16 cellular contexts compared by ENCODE assay signal in genomic region chr3:47406762-47407149, GRCh38. TPM values are rescaled to one million over a fixed set of nuclear protein-coding genes. Genes with fewer than 3 reads are reported as not detected.
DNase-seq lines count a peak whose midpoint lies in the region; ATAC-seq, FAIRE-seq and TF ChIP-seq lines count a peak whose summit lies in the region.
"Had no signal": no experiment of that assay in that cellular context is flagged by ENCODE, and none has a peak within 500 bp of the region (broad histone marks: within the 10 kb centered on the region; RNA-seq: fewer than 3 reads in every experiment).

No MANE protein-coding gene starts in this region.

- H3K79me2 ChIP-seq in DND-41 (ENCODE audit: insufficient read depth, low read length) = peaks cover 22% of the 10 kb centered on the region
- peaks cover 18% of the 10 kb centered on the region for H3K79me2 ChIP-seq in Karpas-422 (ENCODE audit: low read length)
- peaks cover 0 to under 1% of the 10 kb centered on the region in 2 experiments; a peak in 1 of 4 replicates for H3K79me2 ChIP-seq in H1 (ENCODE audit: control insufficient read depth in 1 of 2, insufficient read depth in 2 of 2, low read length in 2 of 2)
- no peaks in the 10 kb centered on the region for H3K79me2 ChIP-seq in neural progenitor cell (ENCODE audit: low read depth)

- H3K4me2 ChIP-seq in DND-41 (ENCODE audit: insufficient read depth, low read length) (no peak overlapping the region), Karpas-422 (ENCODE audit: low read depth, low read length, poor library complexity, severe bottlenecking) (no peak overlapping the region), H1 (ENCODE audit: insufficient read depth in 1 of 2, low read depth in 2 of 2, low read length in 2 of 2) (no peak overlapping the region), neural progenitor cell (no peak overlapping the region)

- no peak overlapping the region for H3K4me3 ChIP-seq in DND-41 (ENCODE audit: low read depth in 1 of 2, low read length in 2 of 2)
- no peak overlapping the region for H3K4me3 ChIP-seq in Karpas-422 (ENCODE audit: low read length)
- no peak overlapping the region for H3K4me3 ChIP-seq in H1 (ENCODE audit: extremely low read depth in 1 of 4, insufficient read depth in 2 of 4, low read depth in 3 of 4, low read length in 4 of 4)
- H3K4me3 ChIP-seq in retinal pigment epithelial cell (ENCODE audit: low read length) = no peak overlapping the region
- H3K4me3 ChIP-seq in neural progenitor cell = no peak overlapping the region

- TF ChIP-seq RAD21 in H1 (IDR thresholded peaks at IDR 0.05 in 1 of 2, conservative IDR thresholded peaks at IDR 0.05 in 1 of 2; ENCODE audit: low read depth in 2 of 2, low read length in 2 of 2) = peak; percentile 34 to 50; a peak in 3 of 4 replicates

- H2BK120ac ChIP-seq in H1 (replicated peaks; ENCODE audit: low read depth, low read length) = no peak overlapping the region

- H3K27ac Mint-ChIP-seq in neural progenitor cell = no peak overlapping the region
- H3K27ac Mint-ChIP-seq: stimulated activated naive CD8-positive, alpha-beta T cell treated with anti-CD3 and anti-CD28 coated beads, Interleukin-15, Interleukin-2, amounts not matched to agents 100 ng/mL and 50 ng/mL, for 24 hours had no signal

- H3K9me3 Mint-ChIP-seq in neural progenitor cell = no peaks in the 10 kb centered on the region
- H3K9me3 Mint-ChIP-seq: IgD-negative memory B cell; stimulated activated naive CD8-positive, alpha-beta T cell treated with anti-CD3 and anti-CD28 coated beads, Interleukin-15, Interleukin-2, amounts not matched to agents 100 ng/mL and 50 ng/mL, for 24 hours had no signal

- peaks cover 5% of the 10 kb centered on the region for H3K36me3 Mint-ChIP-seq in neural progenitor cell

- POLR2A ChIA-PET in H1 (lab: Charles Lee; ENCODE audit: partially characterized antibody) = interaction anchor here (1.0 kb wide), 1 partner anchor 11 kb away, joined by 3 read pairs; no protein-coding TSS in a partner anchor

- H2AFZ ChIP-seq in DND-41 (ENCODE audit: low read depth, low read length) = no peak overlapping the region
- no peak overlapping the region for H2AFZ ChIP-seq in Karpas-422 (ENCODE audit: low read length)
- no peak overlapping the region for H2AFZ ChIP-seq in H1 (ENCODE audit: low read length)
- no peak overlapping the region for H2AFZ ChIP-seq in neural progenitor cell (replicated peaks)

- H4K20me1 ChIP-seq in DND-41 (ENCODE audit: insufficient read depth, low read length) = peaks cover 41% of the 10 kb centered on the region
- H4K20me1 ChIP-seq in Karpas-422 (ENCODE audit: insufficient read depth, low read depth, low read length) = peaks cover 6% of the 10 kb centered on the region; the same call in 1 of the 2 replicates
- peaks cover 6 to 26% of the 10 kb centered on the region in 2 experiments for H4K20me1 ChIP-seq in H1 (replicated peaks in 1 of 2; ENCODE audit: control insufficient read depth in 1 of 2, insufficient read depth in 2 of 2, low read length in 2 of 2)
- H4K20me1 ChIP-seq in neural progenitor cell (ENCODE audit: low read depth) = peaks cover 8% of the 10 kb centered on the region

- H3K9me2 ChIP-seq in Karpas-422 (replicated peaks; ENCODE audit: insufficient read depth, low read length) = no peaks in the 10 kb centered on the region

- H3K23ac ChIP-seq in H1 (ENCODE audit: insufficient read length) = no peak overlapping the region

- H2BK20ac ChIP-seq in H1 (ENCODE audit: low read length) = no peak overlapping the region

- 0 out of 2 replicates have a peak, but pooled peaks cover 2% of the 10 kb centered on the region for H3K79me1 ChIP-seq in H1 (ENCODE audit: low read depth, low read length)

- H3K4ac ChIP-seq in H1 (replicated peaks; ENCODE audit: insufficient read length, low read depth, low read length) = no peak overlapping the region

- H3K9ac ChIP-seq in DND-41 (ENCODE audit: low read depth, low read length) (no peak overlapping the region), Karpas-422 (ENCODE audit: low read length) (no peak overlapping the region), H1 (replicated peaks in 1 of 4; ENCODE audit: extremely low read depth in 1 of 4, low read depth in 3 of 4, low read length in 3 of 4) (no peak overlapping the region), neural progenitor cell (no peak overlapping the region)

- peaks cover 7% of the 10 kb centered on the region for H3K27me3 Mint-ChIP-seq in neural progenitor cell (ENCODE audit: insufficient read depth, low read depth)
- H3K27me3 Mint-ChIP-seq: IgD-negative memory B cell; stimulated activated naive CD8-positive, alpha-beta T cell treated with anti-CD3 and anti-CD28 coated beads, Interleukin-15, Interleukin-2, amounts not matched to agents 100 ng/mL and 50 ng/mL, for 24 hours had no signal

- no peak overlapping the region for H2BK15ac ChIP-seq in H1 (ENCODE audit: low read length)

- WGBS in H1 (ENCODE audit: extremely low coverage in 1 of 2, insufficient coverage in 1 of 2, insufficient read length in 1 of 2, insufficient replicate concordance in 2 of 2, low coverage in 1 of 2, low lambda C conversion rate in 2 of 2, missing lambda C conversion rate in 1 of 2), 2 experiments = 85% methylated on average over 9 of the region's 9 CpGs; no CpG with 5 or more reads in 1 of the 2 experiments

- CTCF ChIA-PET in H1 (lab: Charles Lee; ENCODE audit: partially characterized antibody) = interaction anchor here (0.6 to 6.5 kb wide), 9 partner anchors 9 to 199 kb away, joined by 3 to 55 read pairs (median 5); no protein-coding TSS in a partner anchor

- DNase-seq in DND-41 (no peak), Karpas-422 (peak; percentile 75), H1 (ENCODE audit: low read depth in 1 of 2, low spot score in 2 of 2) (no peak), retinal pigment epithelial cell (ENCODE audit: low read depth) (no peak), neural progenitor cell (ENCODE audit: low spot score) (no peak), SKM-1 treated with dmso at 0.1 percent for 144 hours (lab: John Stamatoyannopoulos, UW; ENCODE audit: unreplicated experiment) (no peak), GM19239 (ENCODE audit: insufficient read length, low spot score) (no peak)
- no peak for DNase-seq in stimulated activated CD4-positive, alpha-beta T cell treated with anti-CD3 and anti-CD28 coated beads, Interleukin-4, amount 100 ng/mL, for 4 hours
- DNase-seq: brain microvascular endothelial cell, NCI-H146, retina, SHP77 treated with DMSO at 0.1 percent for 48 hours, T1000 had no signal

- H2BK5ac ChIP-seq in H1 (ENCODE audit: low read depth, low read length) = no peak overlapping the region

- no peaks in the 10 kb centered on the region for H3K4me1 ChIP-seq in DND-41 (ENCODE audit: insufficient read depth, low read length)
- peaks cover 7% of the 10 kb centered on the region for H3K4me1 ChIP-seq in Karpas-422 (ENCODE audit: low read length)
- no peaks in the 10 kb centered on the region for H3K4me1 ChIP-seq in H1 (replicated peaks in 1 of 4; ENCODE audit: control insufficient read depth in 3 of 4, insufficient read depth in 4 of 4, low read length in 3 of 4)
- H3K4me1 ChIP-seq in neural progenitor cell = peaks cover 8% of the 10 kb centered on the region

- peak; percentile 33 for TF ChIP-seq CTCF in DND-41 (IDR thresholded peaks at IDR 0.05; ENCODE audit: borderline replicate concordance, extremely low read depth, low read length, poor library complexity, severe bottlenecking)
- TF ChIP-seq CTCF in H1 (IDR thresholded peaks at IDR 0.05; ENCODE audit: control extremely low read depth in 1 of 3, insufficient read depth in 1 of 3, low read depth in 1 of 3, low read length in 3 of 3) = peak in 2 of 3 experiments; percentile 41 to 59; a peak in 3 of 4 replicates
- TF ChIP-seq CTCF in retinal pigment epithelial cell (conservative IDR thresholded peaks at IDR 0.05; ENCODE audit: low read depth, low read length) = peak; percentile 15
- no peak for TF ChIP-seq CTCF in neural progenitor cell (IDR thresholded peaks at IDR 0.05)

- H3F3A ChIP-seq in neural progenitor cell (ENCODE audit: low read depth) = no peaks in the 10 kb centered on the region

- H3K23me2 ChIP-seq in H1 (ENCODE audit: low read depth, low read length) = no peaks in the 10 kb centered on the region

- no peak overlapping the region for H3K18ac ChIP-seq in H1 (ENCODE audit: extremely low read depth, low read length)

- FAIRE-seq in H1 (lab: Jason Lieb, UNC) (no peak), GM19239 (lab: Jason Lieb, UNC) (no peak)
- FAIRE-seq: endometrium had no signal

- H3K27ac ChIP-seq in DND-41 (ENCODE audit: low read length) (no peak overlapping the region), Karpas-422 (ENCODE audit: low read length) (no peak overlapping the region), H1 (ENCODE audit: low read depth, low read length) (no peak overlapping the region), neural progenitor cell (no peak overlapping the region)
- H3K27ac ChIP-seq: brain microvascular endothelial cell had no signal

- no peak overlapping the region for H4K8ac ChIP-seq in H1 (ENCODE audit: extremely low read depth, insufficient read depth, low read length)

- H3K4me1 Mint-ChIP-seq in neural progenitor cell = no peaks in the 10 kb centered on the region

- no peaks in the 10 kb centered on the region for H3K9me3 ChIP-seq in DND-41 (ENCODE audit: insufficient read depth, low read length, severe bottlenecking)
- no peaks in the 10 kb centered on the region for H3K9me3 ChIP-seq in Karpas-422 (ENCODE audit: low read length)
- H3K9me3 ChIP-seq in H1 (ENCODE audit: insufficient read depth in 2 of 2, low read depth in 1 of 2, low read length in 1 of 2) = no peaks in the 10 kb centered on the region
- H3K9me3 ChIP-seq in neural progenitor cell (ENCODE audit: low read depth) = no peaks in the 10 kb centered on the region

- no peak overlapping the region for H2BK12ac ChIP-seq in H1 (ENCODE audit: low read depth, low read length)

- no peak for TF ChIP-seq EP300 in H1 (IDR thresholded peaks at IDR 0.05; ENCODE audit: borderline replicate concordance in 1 of 2, low read depth in 2 of 2, low read length in 2 of 2)

- H4K91ac ChIP-seq in H1 (replicated peaks; ENCODE audit: insufficient read length, low read length) = no peak overlapping the region

- no peak overlapping the region for H3K56ac ChIP-seq in H1 (replicated peaks; ENCODE audit: insufficient read length, low read depth, low read length)

- H3K36me3 ChIP-seq in DND-41 (ENCODE audit: insufficient read depth, low read length) = peaks cover 70% of the 10 kb centered on the region
- peaks cover 7% of the 10 kb centered on the region; the same call in 1 of the 2 replicates for H3K36me3 ChIP-seq in Karpas-422 (ENCODE audit: insufficient read depth, low read length)
- peaks cover 4 to 30% (median 17%) of the 10 kb centered on the region in 4 experiments; a peak in 6 of 8 replicates for H3K36me3 ChIP-seq in H1 (ENCODE audit: control insufficient read depth in 2 of 4, insufficient read depth in 4 of 4, low read length in 3 of 4)
- H3K36me3 ChIP-seq in neural progenitor cell = no peaks in the 10 kb centered on the region

- TF ChIP-seq POLR2A in H1 (IDR thresholded peaks at IDR 0.05; ENCODE audit: control extremely low read depth in 1 of 2, low read depth in 2 of 2, low read length in 2 of 2) = no peak

- no peaks in the 10 kb centered on the region for H3K27me3 ChIP-seq in DND-41 (ENCODE audit: insufficient read depth, low read length, poor library complexity)
- H3K27me3 ChIP-seq in Karpas-422 (ENCODE audit: low read length) = no peaks in the 10 kb centered on the region
- H3K27me3 ChIP-seq in H1 (replicated peaks in 1 of 4; ENCODE audit: control insufficient read depth in 3 of 4, extremely low read depth in 1 of 4, insufficient read depth in 3 of 4, low read length in 3 of 4) = no peaks in the 10 kb centered on the region
- no peaks in the 10 kb centered on the region for H3K27me3 ChIP-seq in neural progenitor cell
- H3K27me3 ChIP-seq: brain microvascular endothelial cell had no signal

- H2AK5ac ChIP-seq in H1 (ENCODE audit: low read depth, low read length) = no peak overlapping the region

- H3K14ac ChIP-seq in H1 (ENCODE audit: insufficient read length) = no peak overlapping the region

- peak; percentile 33; the same call in 2 of the 3 replicates for ATAC-seq in DND-41 (ENCODE audit: insufficient read depth, low read depth)

- H3K4me3 Mint-ChIP-seq in neural progenitor cell = no peak overlapping the region
- H3K4me3 Mint-ChIP-seq: IgD-negative memory B cell; stimulated activated naive CD8-positive, alpha-beta T cell treated with anti-CD3 and anti-CD28 coated beads, Interleukin-15, Interleukin-2, amounts not matched to agents 100 ng/mL and 50 ng/mL, for 24 hours had no signal

- H4K5ac ChIP-seq in H1 (ENCODE audit: insufficient read length, low read depth, low read length) = no peak overlapping the region

RNA-seq across cellular contexts. Expression of gene PTPN23, which starts 25.9 kb away (rescaled TPM):
- total RNA-seq in Karpas-422 (2014; rRNA removed; shearing (Covaris generic); ENCODE audit: low replicate concordance) = 7.9 and 25.5 TPM in 2 replicates
- 44.1 and 46.7 TPM in 2 replicates for total RNA-seq in H1 (2021; fragmentation: NEBNext Ultra II Directional; extraction: Animal tissue kit (Norgen Biotek cat#: 25700))
- 2.9 and 5.5 TPM in 2 replicates for polyA plus RNA-seq in H1 (2011; rRNA removed)
- polyA plus RNA-seq in H1 (2011; cell fraction: cytosol; rRNA removed) = 2.5 TPM
- polyA plus RNA-seq in H1 (2011; cell fraction: nucleus; rRNA removed) = 23.5 TPM
- 27.9 to 39.5 TPM (median 35.9 TPM) in 4 replicates for polyA plus RNA-seq in H1 (2012, experiment 1 of 2)
- polyA plus RNA-seq in H1 (2012, experiment 2 of 2) = 29.6 TPM
- 27.1 TPM for polyA plus RNA-seq in H1 (2013, experiment 1 of 2)
- polyA plus RNA-seq in H1 (2013, experiment 2 of 2) = 29.4 TPM
- polyA minus RNA-seq in H1 (2011; rRNA and poly(A)+ RNA removed) = 12.3 and 13.7 TPM in 2 replicates
- 13.4 TPM for polyA minus RNA-seq in H1 (2011; cell fraction: cytosol; rRNA and poly(A)+ RNA removed)
- polyA minus RNA-seq in H1 (2011; cell fraction: nucleus; rRNA and poly(A)+ RNA removed) = 23.1 TPM
- 3.4 and 8.6 TPM in 2 replicates for total RNA-seq in neural progenitor cell (ENCODE audit: low replicate concordance)
